In the genomic region with DNA sequence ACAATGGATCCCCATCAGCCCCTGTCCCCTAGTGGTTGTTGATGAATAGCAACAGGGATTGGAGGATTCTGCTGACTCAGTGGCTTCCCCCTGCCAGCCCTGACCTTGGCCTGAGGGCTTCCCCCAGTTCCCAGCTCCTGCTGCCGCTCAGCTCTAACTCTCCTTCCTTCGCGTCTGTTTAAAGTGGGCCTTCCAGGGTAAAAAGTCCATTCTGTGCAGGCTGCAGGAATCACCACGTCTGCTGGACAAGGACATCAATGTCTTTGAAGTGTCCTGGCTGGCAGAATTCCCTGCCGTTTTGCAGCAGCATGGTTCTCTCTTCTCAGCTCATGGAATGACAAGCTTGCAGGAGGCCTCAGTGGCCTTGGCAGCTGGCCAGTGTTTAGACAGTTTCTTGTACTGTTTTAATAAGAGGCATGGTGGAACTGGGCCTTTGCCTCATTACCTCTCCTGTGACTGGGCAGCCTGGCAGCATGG, we compare ENCODE assay signal across 11 cellular contexts.
DNase-seq lines count a peak whose midpoint lies in the region; ATAC-seq and TF ChIP-seq lines count a peak whose summit lies in the region.
"Had no signal": no experiment of that assay in that cellular context is flagged by ENCODE, and none has a peak within 500 bp of the region (broad histone marks: within the 10 kb centered on the region; RNA-seq: fewer than 3 reads in every experiment).

No MANE protein-coding gene starts in this region.

- H3K4me3 Mint-ChIP-seq in activated T-helper 17 cell treated with anti-CD3 and anti-CD28 coated beads, Interleukin-2, amount 50 U/mL, for 72 hours = no peak overlapping the region
- H3K4me3 Mint-ChIP-seq: naive thymus-derived CD4-positive, alpha-beta T cell had no signal

- no peak overlapping the region for H3K9ac ChIP-seq in OCI-LY3 (ENCODE audit: low read length)

- H3K36me3 Mint-ChIP-seq in activated T-helper 17 cell treated with anti-CD3 and anti-CD28 coated beads, Interleukin-2, amount 50 U/mL, for 72 hours (ENCODE audit: low read depth) = peaks cover 8% of the 10 kb centered on the region

- H3K27me3 Mint-ChIP-seq in activated T-helper 17 cell treated with anti-CD3 and anti-CD28 coated beads, Interleukin-2, amount 50 U/mL, for 72 hours = no peaks in the 10 kb centered on the region
- H3K27me3 Mint-ChIP-seq: naive thymus-derived CD4-positive, alpha-beta T cell had no signal

- H3K79me2 ChIP-seq in OCI-LY3 (ENCODE audit: low read length) = no peaks in the 10 kb centered on the region

- DNase-seq in DMS79 treated with DMSO at 0.1 percent for 48 hours (lab: John Stamatoyannopoulos, UW) = peak; percentile 23
- no peak for DNase-seq in DMS79 (lab: John Stamatoyannopoulos, UW)
- DNase-seq in fibroblast of villous mesenchyme (ENCODE audit: low read depth) = peak; percentile 42
- DNase-seq in retinal pigment epithelial cell (ENCODE audit: low read depth) = no peak
- DNase-seq in glomerular visceral epithelial cell (ENCODE audit: extremely low spot score) = no peak
- DNase-seq: activated CD4-positive, CD25-positive, alpha-beta regulatory T cell treated with anti-CD3 and anti-CD28 coated beads, Interleukin-2, amount 50 U/mL, for 72 hours; colonic mucosa; naive thymus-derived CD4-positive, alpha-beta T cell had no signal

- H3K9me3 ChIP-seq in OCI-LY3 (ENCODE audit: insufficient read depth, low read length) = no peaks in the 10 kb centered on the region
- H3K9me3 ChIP-seq: colonic mucosa had no signal

- no peak overlapping the region for H3K27ac ChIP-seq in OCI-LY3 (ENCODE audit: low read length)
- H3K27ac ChIP-seq: colonic mucosa had no signal

- peaks cover 26% of the 10 kb centered on the region for H3K4me1 ChIP-seq in OCI-LY3 (ENCODE audit: low read length)
- H3K4me1 ChIP-seq: colonic mucosa had no signal

- ATAC-seq in activated T-helper 17 cell treated with anti-CD3 and anti-CD28 coated beads, Interleukin-2, amount 50 U/mL, for 72 hours (replicated peaks) = no peak
- ATAC-seq in GM18868 (IDR thresholded peaks at IDR 0.05; ENCODE audit: unreplicated experiment) = no peak
- ATAC-seq: naive thymus-derived CD4-positive, alpha-beta T cell had no signal

- TF ChIP-seq CTCF in OCI-LY3 (IDR thresholded peaks at IDR 0.05; ENCODE audit: low read depth, low read length) (0 out of 2 replicates have a peak, but pooled peaks have one; percentile 18), fibroblast of villous mesenchyme (IDR thresholded peaks at IDR 0.05; ENCODE audit: insufficient read depth, low read depth, low read length) (peak; percentile 42), retinal pigment epithelial cell (conservative IDR thresholded peaks at IDR 0.05; ENCODE audit: low read depth, low read length) (peak; percentile 45)

- no peak overlapping the region for H3K4me3 ChIP-seq in OCI-LY3 (ENCODE audit: low read length)
- H3K4me3 ChIP-seq in fibroblast of villous mesenchyme (ENCODE audit: low read depth, low read length) = no peak overlapping the region
- H3K4me3 ChIP-seq in retinal pigment epithelial cell (ENCODE audit: low read length) = no peak overlapping the region
- H3K4me3 ChIP-seq: colonic mucosa had no signal

- H4K20me1 ChIP-seq in OCI-LY3 (ENCODE audit: insufficient read depth, low read length) = peaks cover 15% of the 10 kb centered on the region

- no peak overlapping the region for H3K4me2 ChIP-seq in OCI-LY3 (ENCODE audit: low read length)

- H3K27me3 ChIP-seq in OCI-LY3 (ENCODE audit: low read depth, low read length) = 0 out of 2 replicates have a peak, but pooled peaks cover 2% of the 10 kb centered on the region
- H3K27me3 ChIP-seq: colonic mucosa had no signal

- no peaks in the 10 kb centered on the region for H3K4me1 Mint-ChIP-seq in activated T-helper 17 cell treated with anti-CD3 and anti-CD28 coated beads, Interleukin-2, amount 50 U/mL, for 72 hours

- no peaks in the 10 kb centered on the region for H3K9me3 Mint-ChIP-seq in activated T-helper 17 cell treated with anti-CD3 and anti-CD28 coated beads, Interleukin-2, amount 50 U/mL, for 72 hours

- no peak overlapping the region for H2AFZ ChIP-seq in OCI-LY3 (ENCODE audit: low read depth, low read length)

- H3K36me3 ChIP-seq in OCI-LY3 (replicated peaks; ENCODE audit: low read depth, low read length) = peaks cover 5% of the 10 kb centered on the region
- H3K36me3 ChIP-seq: colonic mucosa had no signal

- no peak overlapping the region for H3K27ac Mint-ChIP-seq in activated T-helper 17 cell treated with anti-CD3 and anti-CD28 coated beads, Interleukin-2, amount 50 U/mL, for 72 hours
- H3K27ac Mint-ChIP-seq: naive thymus-derived CD4-positive, alpha-beta T cell had no signal

Comparison
In these comparisons a context has a peak if more than half of its experiments do, and no peak if none do; other contexts are left out.
1. DNase-seq: peak in DMS79 treated with DMSO at 0.1 percent for 48 hours (single experiment) and fibroblast of villous mesenchyme (single experiment); none in DMS79 (single experiment), retinal pigment epithelial cell (single experiment) and glomerular visceral epithelial cell (single experiment).
2. Peak in every context shown above with its lines, with median percentiles within 50 percentile points of each other: CTCF ChIP-seq.